In the genomic region with DNA sequence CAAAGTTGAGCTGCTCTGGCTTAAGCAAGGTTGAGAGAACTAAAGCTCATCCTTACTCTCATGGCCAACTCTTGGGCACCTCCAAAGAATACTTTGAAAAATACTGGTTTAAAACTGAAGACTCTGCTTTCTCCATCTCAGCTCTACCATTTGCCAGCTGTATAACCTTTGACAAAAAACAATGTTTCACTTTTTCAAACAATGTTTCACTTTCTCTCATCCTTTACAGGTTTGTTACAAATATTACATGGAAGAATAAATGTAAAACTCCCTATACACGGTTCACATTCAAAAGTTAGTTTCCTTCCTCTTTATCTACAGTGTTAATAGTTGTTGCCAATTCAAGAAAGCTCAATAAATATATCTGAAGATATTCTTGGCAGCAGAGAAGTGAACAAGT, we compare ENCODE assay signal across 17 cellular contexts. TPM values are rescaled to one million over a fixed set of nuclear protein-coding genes. Genes with fewer than 3 reads are reported as not detected.
A peak's percentile ranks its signal among the peaks of the same experiment; 100 is the strongest.
DNase-seq lines count a peak whose midpoint lies in the region; ATAC-seq and TF ChIP-seq lines count a peak whose summit lies in the region.
"Had no signal": no experiment of that assay in that cellular context is flagged by ENCODE, and none has a peak within 500 bp of the region (broad histone marks: within the 10 kb centered on the region; RNA-seq: fewer than 3 reads in every experiment).

No MANE protein-coding gene starts in this region.

- peaks cover 12% of the 10 kb centered on the region for H3K4me1 Mint-ChIP-seq in T-helper 2 cell treated with Interferon-gamma antibody and Interleukin-4, amounts not matched to agents 5 μg/mL and 100 μg/mL, for 36 hours (ENCODE audit: low read depth)
- H3K4me1 Mint-ChIP-seq in activated naive CD4-positive, alpha-beta T cell treated with anti-CD3 and anti-CD28 coated beads for 36 hours (ENCODE audit: low read depth) = peaks cover 31% of the 10 kb centered on the region
- peaks cover 11% of the 10 kb centered on the region for H3K4me1 Mint-ChIP-seq in Caco-2 (ENCODE audit: low read depth, unreplicated experiment)
- H3K4me1 Mint-ChIP-seq in memory B cell = peaks cover 16% of the 10 kb centered on the region
- H3K4me1 Mint-ChIP-seq: H9 had no signal

- H3K36me3 Mint-ChIP-seq in T-helper 2 cell treated with Interferon-gamma antibody and Interleukin-4, amounts not matched to agents 5 μg/mL and 100 μg/mL, for 36 hours (ENCODE audit: low read depth) = peaks cover 20% of the 10 kb centered on the region
- peaks cover 10% of the 10 kb centered on the region for H3K36me3 Mint-ChIP-seq in activated naive CD4-positive, alpha-beta T cell treated with anti-CD3 and anti-CD28 coated beads for 36 hours (ENCODE audit: low read depth)
- H3K36me3 Mint-ChIP-seq in Caco-2 (ENCODE audit: insufficient read depth, unreplicated experiment) (peaks cover 20% of the 10 kb centered on the region), memory B cell (peaks cover 13% of the 10 kb centered on the region)

- CTCF ChIA-PET in activated naive CD4-positive, alpha-beta T cell treated with anti-CD3 and anti-CD28 coated beads for 36 hours (lab: Charles Lee) = no interaction called here
- CTCF ChIA-PET in Caco-2 (lab: Charles Lee) = interaction anchor here (0.6 kb wide), 1 partner anchor 32 kb away, joined by 6 read pairs; no protein-coding TSS in a partner anchor

- intact Hi-C loops in activated naive CD4-positive, alpha-beta T cell treated with anti-CD3 and anti-CD28 coated beads for 36 hours (cut with micrococcal nuclease) = no loop called here
- intact Hi-C loops in Caco-2 (cut with micrococcal nuclease; ENCODE audit: unreplicated experiment) = no loop called here

- H3K27me3 ChIP-seq in Caco-2 (replicated peaks; ENCODE audit: control insufficient read depth, insufficient read depth, low read length) = no peaks in the 10 kb centered on the region
- H3K27me3 ChIP-seq: BLaER1 treated with 17β-estradiol and CSF1 and Interleukin-3, amounts not matched to agents 10 nM and 100 nM had no signal

- no peak overlapping the region for H3K4me3 ChIP-seq in Caco-2 (ENCODE audit: low read depth, low read length)
- H3K4me3 ChIP-seq: BLaER1 treated with 17β-estradiol and CSF1 and Interleukin-3, amounts not matched to agents 10 nM and 100 nM had no signal

- TF ChIP-seq CTCF in Caco-2 (IDR thresholded peaks at IDR 0.05; ENCODE audit: insufficient read depth in 1 of 2, low read depth in 1 of 2, low read length in 1 of 2, severe bottlenecking in 1 of 2, unreplicated experiment in 1 of 2) = no peak

- no peaks in the 10 kb centered on the region for H3K27me3 Mint-ChIP-seq in T-helper 2 cell treated with Interferon-gamma antibody and Interleukin-4, amounts not matched to agents 5 μg/mL and 100 μg/mL, for 36 hours (ENCODE audit: low read depth)
- H3K27me3 Mint-ChIP-seq in activated naive CD4-positive, alpha-beta T cell treated with anti-CD3 and anti-CD28 coated beads for 36 hours (ENCODE audit: low read depth) = no peaks in the 10 kb centered on the region
- H3K27me3 Mint-ChIP-seq in Caco-2 (ENCODE audit: insufficient read depth, unreplicated experiment) (no peaks in the 10 kb centered on the region), memory B cell (no peaks in the 10 kb centered on the region)
- H3K27me3 Mint-ChIP-seq: CD4-positive, CD25-positive, alpha-beta regulatory T cell had no signal

- H3K4me1 ChIP-seq in Caco-2 = no peaks in the 10 kb centered on the region

- H3K4me3 Mint-ChIP-seq in T-helper 2 cell treated with Interferon-gamma antibody and Interleukin-4, amounts not matched to agents 5 μg/mL and 100 μg/mL, for 36 hours = no peak overlapping the region
- no peak overlapping the region for H3K4me3 Mint-ChIP-seq in activated naive CD4-positive, alpha-beta T cell treated with anti-CD3 and anti-CD28 coated beads for 36 hours
- H3K4me3 Mint-ChIP-seq in Caco-2 (ENCODE audit: unreplicated experiment) = no peak overlapping the region
- H3K4me3 Mint-ChIP-seq in memory B cell = no peak overlapping the region
- H3K4me3 Mint-ChIP-seq: H9 had no signal

- BruUV-seq in Caco-2 (replicated peaks; lab: Mats Ljungman, UMichigan) = no TSS peak

- H3K27ac Mint-ChIP-seq in T-helper 2 cell treated with Interferon-gamma antibody and Interleukin-4, amounts not matched to agents 5 μg/mL and 100 μg/mL, for 36 hours = peak overlapping the region; percentile 26
- H3K27ac Mint-ChIP-seq in activated naive CD4-positive, alpha-beta T cell treated with anti-CD3 and anti-CD28 coated beads for 36 hours = peak overlapping the region; percentile 36
- H3K27ac Mint-ChIP-seq in Caco-2 (ENCODE audit: unreplicated experiment) (peak overlapping the region; percentile 45), memory B cell (no peak overlapping the region)
- H3K27ac Mint-ChIP-seq: H9 had no signal

- no peaks in the 10 kb centered on the region for H3K36me3 ChIP-seq in Caco-2 (ENCODE audit: control insufficient read depth, insufficient read depth, low read length)

- peaks cover 6% of the 10 kb centered on the region for H3K9me3 Mint-ChIP-seq in T-helper 2 cell treated with Interferon-gamma antibody and Interleukin-4, amounts not matched to agents 5 μg/mL and 100 μg/mL, for 36 hours
- H3K9me3 Mint-ChIP-seq in activated naive CD4-positive, alpha-beta T cell treated with anti-CD3 and anti-CD28 coated beads for 36 hours = no peaks in the 10 kb centered on the region
- no peaks in the 10 kb centered on the region for H3K9me3 Mint-ChIP-seq in Caco-2 (ENCODE audit: unreplicated experiment)
- H3K9me3 Mint-ChIP-seq in memory B cell = peaks cover 3% of the 10 kb centered on the region

- H3K9me3 ChIP-seq in Caco-2 = peaks cover 6% of the 10 kb centered on the region; the same call in 1 of the 2 replicates

- peak; percentile 29 for ATAC-seq in memory B cell (ENCODE audit: low read depth)
- ATAC-seq in HG02981 (IDR thresholded peaks at IDR 0.05; ENCODE audit: unreplicated experiment) = no peak
- ATAC-seq: HepG2 had no signal

- DNase-seq in T-helper 2 cell treated with Interferon-gamma antibody and Interleukin-4, amounts not matched to agents 5 μg/mL and 100 μg/mL, for 36 hours (ENCODE audit: low spot score) = no peak
- DNase-seq in T-helper 2 cell (no peak), Caco-2 (no peak), memory B cell (ENCODE audit: low spot score in 2 of 2) (no peak), NCI-H2081 (lab: John Stamatoyannopoulos, UW) (no peak)
- no peak for DNase-seq in activated naive CD4-positive, alpha-beta T cell treated with anti-CD3 and anti-CD28 coated beads for 36 hours
- no peak for DNase-seq in activated naive CD4-positive, alpha-beta T cell treated with anti-CD3 and anti-CD28 coated beads, Interleukin-2, amount 50 U/mL, for 16 hours
- DNase-seq: 8988T; AML-193; Calu3; CD4-positive, CD25-positive, alpha-beta regulatory T cell; DMS 273 treated with DMSO at 0.1 percent for 48 hours; GOT3; H9 had no signal

- POLR2A ChIA-PET in Caco-2 (lab: Charles Lee) = interaction anchor here (1.4 kb wide), 1 partner anchor 21 kb away, joined by 3 read pairs; no protein-coding TSS in a partner anchor

RNA-seq across cellular contexts. Expression of gene AMBRA1, which starts 19.2 kb away (rescaled TPM):
- 10 to 100 TPM; 19.0 to 23.1 TPM for total RNA-seq in activated naive CD4-positive, alpha-beta T cell treated with anti-CD3 and anti-CD28 coated beads for 36 hours
- 48.1 and 51.5 TPM in 2 replicates for total RNA-seq in Caco-2 (2022)

RNA-seq across cellular contexts. Expression of gene HARBI1, which starts 42.4 kb away (rescaled TPM):
- total RNA-seq in activated naive CD4-positive, alpha-beta T cell treated with anti-CD3 and anti-CD28 coated beads for 36 hours = 1 to 10 TPM; 2.8 to 3.1 TPM
- 7.6 and 9.1 TPM in 2 replicates for total RNA-seq in Caco-2 (2022)

RNA-seq across cellular contexts. Expression of gene ATG13, which starts 42.7 kb away (rescaled TPM):
- total RNA-seq in activated naive CD4-positive, alpha-beta T cell treated with anti-CD3 and anti-CD28 coated beads for 36 hours = 10 to 100 TPM; 54.7 to 55.6 TPM
- total RNA-seq in Caco-2 (2022) = 75.9 and 101 TPM in 2 replicates
